Comparison of ENCODE assay signal across 19 cellular contexts in the genomic region with DNA sequence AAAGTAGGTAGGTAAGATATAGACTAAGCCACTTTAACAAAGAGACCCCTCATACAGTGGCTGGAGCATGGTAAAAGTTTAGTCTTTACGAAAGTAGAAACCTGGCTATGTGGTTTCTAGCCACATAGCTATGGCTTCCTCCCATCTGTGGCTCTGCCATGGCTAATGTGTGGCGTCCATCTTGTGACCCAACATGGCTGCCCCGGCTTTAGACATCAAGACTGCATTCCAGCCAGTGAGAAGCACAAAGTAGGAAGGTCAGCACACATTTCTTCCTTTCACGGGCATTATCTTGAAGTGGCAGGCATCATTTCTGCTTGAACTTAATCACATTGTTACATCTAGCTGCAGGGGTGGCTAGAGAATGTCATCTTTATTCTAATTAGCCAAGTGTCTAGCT.
"Had no signal": no experiment of that assay in that cellular context is flagged by ENCODE, and none has a peak within 500 bp of the region (broad histone marks: within the 10 kb centered on the region; RNA-seq: fewer than 3 reads in every experiment).

No MANE protein-coding gene starts in this region.

- ATAC-seq: HepG2, Panc1, PC-3 had no signal

- DNase-seq: KBM-7, NCI-H1092, NCI-H1105 treated with DMSO at 0.1 percent for 48 hours, NCI-H1417 treated with DMSO at 0.1 percent for 48 hours, NCI-H146, NCI-H1694 treated with DMSO at 0.1 percent for 48 hours, NCI-H1930, NCI-H2081, NCI-H2107, NCI-H2227 treated with DMSO at 0.1 percent for 48 hours, NCI-H524, NCI-H526 treated with DMSO at 0.1 percent for 48 hours, NCI-H748 treated with DMSO at 0.1 percent for 48 hours, PC-3, SHP77 had no signal

- H3K4me3 Mint-ChIP-seq: IgD-negative memory B cell had no signal

- H3K36me3 Mint-ChIP-seq: IgD-negative memory B cell had no signal

- H3K4me1 Mint-ChIP-seq: IgD-negative memory B cell had no signal

- H3K27me3 Mint-ChIP-seq: IgD-negative memory B cell had no signal

- H3K27ac ChIP-seq: RWPE1 had no signal

- H3K27ac Mint-ChIP-seq: IgD-negative memory B cell had no signal
